In genomic region chr7:835491-836401, GRCh38 we compare ENCODE assay signal across 10 cellular contexts. TPM values are rescaled to one million over a fixed set of nuclear protein-coding genes. Genes with fewer than 3 reads are reported as not detected.
DNase-seq lines count a peak whose midpoint lies in the region; ATAC-seq and TF ChIP-seq lines count a peak whose summit lies in the region.
"Had no signal": no experiment of that assay in that cellular context is flagged by ENCODE, and none has a peak within 500 bp of the region (broad histone marks: within the 10 kb centered on the region; RNA-seq: fewer than 3 reads in every experiment).

No MANE protein-coding gene starts in this region.

- ATAC-seq in CD8-positive, alpha-beta T cell = no peak
- no peak for ATAC-seq in HG02852 (IDR thresholded peaks at IDR 0.05; ENCODE audit: unreplicated experiment)
- ATAC-seq in HG02981 (IDR thresholded peaks at IDR 0.05; ENCODE audit: unreplicated experiment) = no peak

- intact Hi-C loops in CD8-positive, alpha-beta T cell (cut with DNase I, micrococcal nuclease) = loop anchor here in 1 of 2 experiments (10.0 kb wide), 1 partner anchor 231 kb away; no protein-coding TSS in a partner anchor

- no peaks in the 10 kb centered on the region for H3K27me3 ChIP-seq in CD8-positive, alpha-beta T cell (ENCODE audit: insufficient read depth, low read length)
- H3K27me3 ChIP-seq: SJSA1 had no signal

- peaks cover 14% of the 10 kb centered on the region for H3K36me3 ChIP-seq in CD8-positive, alpha-beta T cell (ENCODE audit: insufficient read depth, low read length)

- CTCF ChIA-PET in CD8-positive, alpha-beta T cell (lab: Charles Lee) = interaction anchor here (0.7 kb wide), 1 partner anchor 454 kb away, joined by 3 read pairs; no protein-coding TSS in a partner anchor

- POLR2A ChIA-PET in CD8-positive, alpha-beta T cell (lab: Charles Lee) = interaction anchor here (1.1 kb wide), 1 partner anchor 11 kb away, joined by 3 read pairs; no protein-coding TSS in a partner anchor

- peaks cover 23% of the 10 kb centered on the region for H3K4me1 ChIP-seq in CD8-positive, alpha-beta T cell (ENCODE audit: insufficient read depth, low read length)

- TF ChIP-seq CTCF in CD8-positive, alpha-beta T cell (IDR thresholded peaks at IDR 0.05) = no peak
- TF ChIP-seq CTCF in coronary artery (IDR thresholded peaks at IDR 0.05) (no peak), neural crest cell (conservative IDR thresholded peaks at IDR 0.05) (no peak)

- H3K27ac Mint-ChIP-seq in CD8-positive, alpha-beta T cell = peak overlapping the region; percentile 60
- peak overlapping the region; percentile 75 for H3K27ac Mint-ChIP-seq in neural crest cell (ENCODE audit: unreplicated experiment)
- H3K27ac Mint-ChIP-seq in immature natural killer cell = peak overlapping the region in 2 of 6 donors; percentile 19 to 45

- H3K9me3 Mint-ChIP-seq in CD8-positive, alpha-beta T cell = no peaks in the 10 kb centered on the region
- H3K9me3 Mint-ChIP-seq in neural crest cell = no peaks in the 10 kb centered on the region
- no peaks in the 10 kb centered on the region for H3K9me3 Mint-ChIP-seq in immature natural killer cell

- peaks cover 31% of the 10 kb centered on the region for H3K4me1 Mint-ChIP-seq in CD8-positive, alpha-beta T cell (ENCODE audit: low read depth)
- H3K4me1 Mint-ChIP-seq in neural crest cell (peaks cover 25% of the 10 kb centered on the region), immature natural killer cell (peaks cover 27 to 37% of the 10 kb centered on the region in 2 donors)

- H3K27me3 Mint-ChIP-seq in CD8-positive, alpha-beta T cell (ENCODE audit: low read depth) = no peaks in the 10 kb centered on the region
- H3K27me3 Mint-ChIP-seq in neural crest cell (ENCODE audit: low read depth) = no peaks in the 10 kb centered on the region
- peaks cover under 1 to 3% (median 2%) of the 10 kb centered on the region in 3 donors for H3K27me3 Mint-ChIP-seq in immature natural killer cell (ENCODE audit: low read depth in 3 of 3)

- DNase-seq in CD8-positive, alpha-beta T cell = no peak
- DNase-seq in NCI-H1694 treated with DMSO at 0.1 percent for 48 hours (lab: John Stamatoyannopoulos, UW) (peak; percentile 76), coronary artery (ENCODE audit: low spot score) (no peak), neural crest cell (ENCODE audit: low read depth, low spot score) (no peak), immature natural killer cell (no peak), UCSD-AML1 (lab: John Stamatoyannopoulos, UW; ENCODE audit: unreplicated experiment) (no peak)

- H3K4me3 Mint-ChIP-seq in CD8-positive, alpha-beta T cell = peak overlapping the region; percentile 8
- H3K4me3 Mint-ChIP-seq in neural crest cell (no peak overlapping the region), immature natural killer cell (peak overlapping the region in 1 of 5 donors; percentile 24)

- no peak overlapping the region for H3K27ac ChIP-seq in CD8-positive, alpha-beta T cell (ENCODE audit: low read depth, low read length)
- peak overlapping the region; percentile 58 to 88 for H3K27ac ChIP-seq in coronary artery
- H3K27ac ChIP-seq: KMS-11, SJSA1 had no signal

- no peaks in the 10 kb centered on the region for H3K9me3 ChIP-seq in CD8-positive, alpha-beta T cell (ENCODE audit: low read length)
- H3K9me3 ChIP-seq: SJSA1 had no signal

- peaks cover 50% of the 10 kb centered on the region for H3K36me3 Mint-ChIP-seq in CD8-positive, alpha-beta T cell
- H3K36me3 Mint-ChIP-seq in neural crest cell (ENCODE audit: low read depth) = peaks cover 10% of the 10 kb centered on the region
- H3K36me3 Mint-ChIP-seq in immature natural killer cell = peaks cover 3 to 11% (median 7%) of the 10 kb centered on the region in 3 donors

- no peak overlapping the region for H3K4me3 ChIP-seq in CD8-positive, alpha-beta T cell (ENCODE audit: low read depth, low read length)
- no peak overlapping the region for H3K4me3 ChIP-seq in coronary artery
- H3K4me3 ChIP-seq: SJSA1 had no signal

RNA-seq across cellular contexts. Expression of gene SUN1, which starts 3.5 kb away (rescaled TPM):
- total RNA-seq in CD8-positive, alpha-beta T cell = 10 to 100 TPM; 64.0 to 69.2 TPM
- total RNA-seq in neural crest cell = 99.9 and 101 TPM in 2 replicates
- 10 to 100 TPM; 19.3 to 31.5 (median 19.8) TPM for polyA plus RNA-seq in immature natural killer cell

RNA-seq across cellular contexts. Expression of gene GET4, which starts 40.6 kb away (rescaled TPM):
- 10 to 100 TPM; 75.4 to 83.1 TPM for total RNA-seq in CD8-positive, alpha-beta T cell
- 50.4 and 55.2 TPM in 2 replicates for total RNA-seq in neural crest cell
- polyA plus RNA-seq in immature natural killer cell = 10 to 100 TPM; 25.3 to 35.6 (median 25.5) TPM
